Comparison of ENCODE assay signal across 1 cellular context in genomic region chr19:8050274-8051096, GRCh38.
TF ChIP-seq lines count a peak whose summit lies in the region.

No MANE protein-coding gene starts in this region.

TF ChIP-seq in IMR-90, 13 proteins besides CTCF, POLR2A, EP300 and RAD21:
- TF ChIP-seq MAFK (IDR thresholded peaks at IDR 0.05; ENCODE audit: low read depth, low read length) (no peak), NFE2L2 (IDR thresholded peaks at IDR 0.05; ENCODE audit: low read depth, low read length) (no peak)
